ENCODE assay signal across 33 cellular contexts in genomic region chr2:21996339-21996738, GRCh38.
DNase-seq lines count a peak whose midpoint lies in the region; ATAC-seq, FAIRE-seq and TF ChIP-seq lines count a peak whose summit lies in the region.
"Had no signal": no experiment of that assay in that cellular context is flagged by ENCODE, and none has a peak within 500 bp of the region (broad histone marks: within the 10 kb centered on the region; RNA-seq: fewer than 3 reads in every experiment).

No MANE protein-coding gene starts in this region.

- TF ChIP-seq RAD21 in HepG2 (CRISPR knock-in tag; IDR thresholded peaks at IDR 0.05), result no peak

- H3K36me3 ChIP-seq in HepG2 (replicated peaks in 1 of 2; ENCODE audit: control insufficient read depth in 1 of 2, insufficient read depth in 2 of 2, low read length in 2 of 2) (no peaks in the 10 kb centered on the region), right lobe of liver (no peaks in the 10 kb centered on the region), HEK293 (ENCODE audit: control insufficient read depth in 2 of 2, insufficient read depth in 1 of 2, low read length in 2 of 2) (no peaks in the 10 kb centered on the region), Karpas-422 (ENCODE audit: insufficient read depth, low read length) (no peaks in the 10 kb centered on the region), heart left ventricle (no peaks in the 10 kb centered on the region)
- H3K36me3 ChIP-seq: BE2C; BLaER1; BLaER1 treated with 17β-estradiol and CSF1 and Interleukin-3, amounts not matched to agents 10 nM and 100 nM had no signal

- ATAC-seq in HepG2 (no peak), right lobe of liver (no peak), heart left ventricle (no peak), GM21381 (IDR thresholded peaks at IDR 0.05; ENCODE audit: unreplicated experiment) (no peak)
- ATAC-seq: A549; CD8-positive, alpha-beta T cell had no signal

- H3K27me3 ChIP-seq in HepG2 (ENCODE audit: control insufficient read depth in 1 of 2, insufficient read depth in 2 of 2, low read length in 2 of 2), result no peaks in the 10 kb centered on the region
- no peaks in the 10 kb centered on the region for H3K27me3 ChIP-seq in right lobe of liver
- no peaks in the 10 kb centered on the region for H3K27me3 ChIP-seq in Karpas-422 (ENCODE audit: low read length)
- H3K27me3 ChIP-seq in heart left ventricle, result no peaks in the 10 kb centered on the region
- H3K27me3 ChIP-seq: BE2C; BLaER1; BLaER1 treated with 17β-estradiol and CSF1 and Interleukin-3, amounts not matched to agents 10 nM and 100 nM had no signal

- H3K79me2 ChIP-seq in HepG2 (ENCODE audit: insufficient read depth, low read length) (no peaks in the 10 kb centered on the region), Karpas-422 (ENCODE audit: low read length) (no peaks in the 10 kb centered on the region)

- intact Hi-C loops in HepG2 (cut with micrococcal nuclease; ENCODE audit: unreplicated experiment), result no loop called here
- intact Hi-C loops in right lobe of liver (cut with DNase I), result no loop called here
- intact Hi-C loops in heart left ventricle (cut with DNase I), result no loop called here

- no peaks in the 10 kb centered on the region for H3K9me2 ChIP-seq in Karpas-422 (replicated peaks; ENCODE audit: insufficient read depth, low read length)

- CTCF ChIA-PET in HepG2 (lab: Yijun Ruan, JAX; ENCODE audit: low intra/inter-chr PET ratio, low total read pairs) (no interaction called here), HEK293 (lab: Yijun Ruan, JAX) (no interaction called here)

- H2AFZ ChIP-seq in HepG2 (ENCODE audit: low read length), result no peak overlapping the region
- H2AFZ ChIP-seq in Karpas-422 (ENCODE audit: low read length), result no peak overlapping the region

- no peak overlapping the region for H3K27ac ChIP-seq in HepG2 (ENCODE audit: extremely low read length, insufficient read depth, low read length)
- H3K27ac ChIP-seq in right lobe of liver, result no peak overlapping the region
- H3K27ac ChIP-seq in HEK293 (ENCODE audit: extremely low read depth, low read depth, low read length), result no peak overlapping the region
- no peak overlapping the region for H3K27ac ChIP-seq in Karpas-422 (ENCODE audit: low read length)
- no peak overlapping the region for H3K27ac ChIP-seq in heart left ventricle
- H3K27ac ChIP-seq: 22Rv1; A549; BLaER1; BLaER1 treated with 17β-estradiol and CSF1 and Interleukin-3, amounts not matched to agents 10 nM and 100 nM; C4-2B had no signal

- H4K20me1 ChIP-seq in HepG2 (ENCODE audit: insufficient read depth, low read length) (no peaks in the 10 kb centered on the region), Karpas-422 (ENCODE audit: insufficient read depth, low read depth, low read length) (no peaks in the 10 kb centered on the region)
- H4K20me1 ChIP-seq: BLaER1; BLaER1 treated with 17β-estradiol and CSF1 and Interleukin-3, amounts not matched to agents 10 nM and 100 nM had no signal

- TF ChIP-seq POLR2A in HepG2 (IDR thresholded peaks at IDR 0.05; ENCODE audit: insufficient read depth in 1 of 2, low read depth in 2 of 2, low read length in 2 of 2), result no peak
- TF ChIP-seq POLR2A in right lobe of liver (IDR thresholded peaks at IDR 0.05), result no peak
- TF ChIP-seq POLR2A in heart left ventricle (IDR thresholded peaks at IDR 0.05), result no peak

- peaks cover 68% of the 10 kb centered on the region for H3K9me3 ChIP-seq in HepG2 (ENCODE audit: low read length)
- peaks cover 0 to 3% (median 0%) of the 10 kb centered on the region in 4 donors for H3K9me3 ChIP-seq in right lobe of liver
- H3K9me3 ChIP-seq in HEK293 (ENCODE audit: control insufficient read depth, insufficient read depth, low read depth, low read length), result no peaks in the 10 kb centered on the region
- no peaks in the 10 kb centered on the region for H3K9me3 ChIP-seq in Karpas-422 (ENCODE audit: low read length)
- peaks cover 0 to 31% (median 14%) of the 10 kb centered on the region in 12 donors for H3K9me3 ChIP-seq in heart left ventricle
- H3K9me3 ChIP-seq: BE2C had no signal

- H3K4me2 ChIP-seq in HepG2 (ENCODE audit: low read depth, low read length) (no peak overlapping the region), Karpas-422 (ENCODE audit: low read depth, low read length, poor library complexity, severe bottlenecking) (no peak overlapping the region)
- H3K4me2 ChIP-seq: A549; BLaER1; BLaER1 treated with 17β-estradiol and CSF1 and Interleukin-3, amounts not matched to agents 10 nM and 100 nM had no signal

- POLR2A ChIA-PET in HepG2 (lab: Yijun Ruan, JAX), result no interaction called here
- POLR2A ChIA-PET in HEK293 (lab: Yijun Ruan, JAX), result no interaction called here

- no TSS peak for BruUV-seq in HepG2 (replicated peaks; lab: Mats Ljungman, UMichigan)

- no peak overlapping the region for H3K9ac ChIP-seq in HepG2 (ENCODE audit: insufficient read depth, low read depth, low read length)
- H3K9ac ChIP-seq in Karpas-422 (ENCODE audit: low read length), result no peak overlapping the region
- H3K9ac ChIP-seq: BLaER1; BLaER1 treated with 17β-estradiol and CSF1 and Interleukin-3, amounts not matched to agents 10 nM and 100 nM had no signal

- DNase-seq in HepG2 (ENCODE audit: low spot score) (no peak), right lobe of liver (no peak), Karpas-422 (peak; percentile 6), heart left ventricle (no peak)
- DNase-seq: 8988T; ACHN; AML-193; BE2C; C1 segment of cervical spinal cord; Caco-2; Calu3; CD4-positive, alpha-beta memory T cell; CD4-positive, alpha-beta T cell; CD4-positive, CD25-positive, alpha-beta regulatory T cell; CD8-positive, alpha-beta memory T cell; CD8-positive, alpha-beta T cell; COR-L47; DMS 273 treated with DMSO at 0.1 percent for 48 hours; DMS153; DMS53; DMS79; DMS79 treated with DMSO at 0.1 percent for 48 hours; DND-41; EL had no signal

- H3K4me1 ChIP-seq in HepG2 (ENCODE audit: insufficient read depth, low read length) (no peaks in the 10 kb centered on the region), right lobe of liver (no peaks in the 10 kb centered on the region), HEK293 (ENCODE audit: control insufficient read depth, insufficient read depth, low read length) (no peaks in the 10 kb centered on the region), Karpas-422 (ENCODE audit: low read length) (no peaks in the 10 kb centered on the region), heart left ventricle (no peaks in the 10 kb centered on the region)
- H3K4me1 ChIP-seq: A549; BE2C; BLaER1; BLaER1 treated with 17β-estradiol and CSF1 and Interleukin-3, amounts not matched to agents 10 nM and 100 nM; Caco-2 had no signal

- H3K4me3 ChIP-seq in HepG2 (replicated peaks in 1 of 3; ENCODE audit: insufficient read depth in 1 of 3, low read depth in 2 of 3, low read length in 3 of 3) (no peak overlapping the region), right lobe of liver (no peak overlapping the region), HEK293 (ENCODE audit: low read depth, low read length) (no peak overlapping the region), Karpas-422 (ENCODE audit: low read length) (no peak overlapping the region), heart left ventricle (no peak overlapping the region)
- H3K4me3 ChIP-seq: A549; BLaER1; BLaER1 treated with 17β-estradiol and CSF1 and Interleukin-3, amounts not matched to agents 10 nM and 100 nM had no signal

- TF ChIP-seq CTCF in HepG2 (CRISPR knock-in tag; IDR thresholded peaks at IDR 0.05), result no peak
- TF ChIP-seq CTCF in right lobe of liver (IDR thresholded peaks at IDR 0.05), result no peak
- TF ChIP-seq CTCF in HEK293 (tag by site-specific recombination; IDR thresholded peaks at IDR 0.05), result no peak
- no peak for TF ChIP-seq CTCF in heart left ventricle (IDR thresholded peaks at IDR 0.05)

- in situ Hi-C loops in HepG2 (cut with HindIII; ENCODE audit: extremely low pct_ligation_motif_present, low pct_unique_long_range_greater_than_20kb), result no loop called here

- no peak for TF ChIP-seq EP300 in HepG2 (IDR thresholded peaks at IDR 0.05; ENCODE audit: low read depth in 2 of 2, low read length in 2 of 2)
- TF ChIP-seq EP300 in HepG2 (CRISPR knock-in tag; IDR thresholded peaks at IDR 0.05; ENCODE audit: borderline replicate concordance), result no peak

- FAIRE-seq in HepG2 (lab: Jason Lieb, UNC), result no peak
- FAIRE-seq: A204.1, A549, D721Med had no signal

- 0% methylated on average over 5 of the region's 5 CpGs for WGBS in HepG2 (ENCODE audit: low lambda C conversion rate)
- 73% methylated on average over 2 of the region's 5 CpGs for WGBS in right lobe of liver (ENCODE audit: insufficient coverage, low coverage, low lambda C conversion rate, missing lambda C conversion rate)
- 74 to 87% (median 79%) methylated on average over 5 of the region's 5 CpGs for WGBS in heart left ventricle, 4 donors

TF ChIP-seq in HepG2, 621 proteins besides CTCF, POLR2A, EP300 and RAD21:
- peak; percentile 91 for TF ChIP-seq ATF7 (IDR thresholded peaks at IDR 0.05)
- TF ChIP-seq ATF7 (CRISPR knock-in tag; IDR thresholded peaks at IDR 0.05), result no peak
- no peak for TF ChIP-seq PCBP1 (IDR thresholded peaks at IDR 0.05; ENCODE audit: borderline replicate concordance, low read depth, low read length)

TF ChIP-seq in HEK293, 187 proteins besides CTCF, POLR2A, EP300 and RAD21:
- TF ChIP-seq ATF2 (tag by site-specific recombination; IDR thresholded peaks at IDR 0.05; ENCODE audit: low read depth) (0 out of 2 replicates have a peak, but pooled peaks have one; percentile 16), GLIS2 (tag by site-specific recombination; IDR thresholded peaks at IDR 0.05) (no peak)

Comparison
In these comparisons a context has a peak if more than half of its experiments do, and no peak if none do; other contexts are left out.
1. Of the 63 proteins assayed by ChIP-seq in both HepG2 and HEK293: peak only in HepG2: none; only in HEK293: ATF2; in both: none; in neither: 62.